10 cellular contexts compared by ENCODE assay signal in the genomic region with DNA sequence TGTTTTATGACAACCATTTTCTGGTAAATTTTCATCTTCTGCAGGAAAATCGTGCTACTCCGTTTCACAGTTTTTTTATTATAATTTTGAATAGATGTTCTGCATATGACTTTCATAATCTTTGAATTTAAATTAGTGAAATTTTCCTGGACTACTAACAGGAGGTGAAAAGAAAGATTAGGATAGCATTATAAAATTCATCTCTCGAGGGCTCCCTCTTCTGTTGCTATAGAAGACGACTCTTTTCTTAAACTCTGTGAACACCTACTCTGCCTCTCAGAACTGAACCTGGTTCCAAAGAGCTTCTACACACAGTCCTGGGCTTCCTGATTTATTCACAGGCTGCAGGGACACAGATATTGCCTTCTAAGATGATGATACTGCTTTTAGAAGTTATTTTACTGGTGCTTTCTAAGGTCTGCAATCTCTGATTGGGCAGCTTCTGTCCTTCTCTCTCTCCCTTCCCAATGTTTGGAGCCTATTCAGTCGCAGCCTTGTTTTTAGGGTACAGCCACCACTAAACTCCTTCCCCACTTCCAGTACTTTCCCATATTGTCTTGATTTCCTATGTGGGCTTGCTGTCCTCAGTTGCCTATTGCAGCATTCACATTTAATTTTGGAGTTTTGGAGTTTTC. TPM values are rescaled to one million over a fixed set of nuclear protein-coding genes. Genes with fewer than 3 reads are reported as not detected.
DNase-seq lines count a peak whose midpoint lies in the region; ATAC-seq, FAIRE-seq and TF ChIP-seq lines count a peak whose summit lies in the region.
"Had no signal": no experiment of that assay in that cellular context is flagged by ENCODE, and none has a peak within 500 bp of the region (broad histone marks: within the 10 kb centered on the region; RNA-seq: fewer than 3 reads in every experiment).

No MANE protein-coding gene starts in this region.

- no peak overlapping the region for H3K4me3 ChIP-seq in fibroblast of the aortic adventitia (ENCODE audit: low read depth, low read length)

- ATAC-seq in activated CD4-positive, CD25-positive, alpha-beta regulatory T cell treated with anti-CD3 and anti-CD28 coated beads, Interleukin-2, amount 50 U/mL, for 24 hours = no peak

- peak; percentile 92 for FAIRE-seq in A204.1 (lab: Jason Lieb, UNC)

- DNase-seq in GM10266 (ENCODE audit: extremely low spot score) (no peak), RKO (ENCODE audit: low spot score) (peak; percentile 49), fibroblast of the aortic adventitia (ENCODE audit: low read depth) (no peak), NCI-H1694 (lab: John Stamatoyannopoulos, UW) (no peak), medulla oblongata (ENCODE audit: extremely low spot score) (no peak)
- no peak for DNase-seq in stimulated activated naive CD4-positive, alpha-beta T cell treated with Interleukin-2 at 50 U/mL for 16 hours (lab: John Stamatoyannopoulos, UW)
- DNase-seq: naive B cell, NCI-H345 had no signal

- TF ChIP-seq CTCF in GM10266 (IDR thresholded peaks at IDR 0.05; ENCODE audit: control insufficient read depth, insufficient read depth, low read depth, missing control alignments) = peak; percentile 19
- peak; percentile 49 for TF ChIP-seq CTCF in fibroblast of the aortic adventitia (IDR thresholded peaks at IDR 0.05; ENCODE audit: insufficient read depth, low read length)

RNA-seq across cellular contexts. Expression of a gene that starts 10.1 kb away (rescaled TPM):
- total RNA-seq in fibroblast of the aortic adventitia (ENCODE audit: low replicate concordance) = 14.0 and 21.4 TPM in 2 replicates

RNA-seq across cellular contexts. Expression of a gene that starts 26.5 kb away (rescaled TPM):
- total RNA-seq in fibroblast of the aortic adventitia (ENCODE audit: low replicate concordance) = 23.5 and 113 TPM in 2 replicates

RNA-seq across cellular contexts. Expression of a gene that starts 38.2 kb away (rescaled TPM):
- 0.49 and 0.99 TPM in 2 replicates for total RNA-seq in fibroblast of the aortic adventitia (ENCODE audit: low replicate concordance)
